In genomic region chr2:21041943-21042707, GRCh38 we compare ENCODE assay signal across 1 cellular context.
A peak's percentile ranks its signal among the peaks of the same experiment; 100 is the strongest.
TF ChIP-seq lines count a peak whose summit lies in the region.

No MANE protein-coding gene starts in this region.

TF ChIP-seq in HepG2, 621 proteins besides CTCF, POLR2A, EP300 and RAD21 (continued from another document and continues in another):
- TF ChIP-seq TFE3 (CRISPR knock-in tag; IDR thresholded peaks at IDR 0.05) (peak; percentile 85), SMC3 (IDR thresholded peaks at IDR 0.05; ENCODE audit: low read length) (peak; percentile 43; the same call in 1 of the 2 replicates), ZC3H4 (CRISPR knock-in tag; IDR thresholded peaks at IDR 0.05; ENCODE audit: borderline replicate concordance) (peak; percentile 88; the same call in 1 of the 2 replicates), ZNF350 (CRISPR knock-in tag; IDR thresholded peaks at IDR 0.05; ENCODE audit: borderline replicate concordance, low read depth) (peak; percentile 64; the same call in 1 of the 2 replicates), NFAT5 (CRISPR knock-in tag; IDR thresholded peaks at IDR 0.05) (peak; percentile 79; the same call in 1 of the 2 replicates), SMAD9 (CRISPR knock-in tag; IDR thresholded peaks at IDR 0.05) (0 out of 2 replicates have a peak, but pooled peaks have one; percentile 49), ZNF275 (CRISPR knock-in tag; IDR thresholded peaks at IDR 0.05; ENCODE audit: borderline replicate concordance) (peak; percentile 46; the same call in 1 of the 2 replicates), PRDM10 (CRISPR knock-in tag; IDR thresholded peaks at IDR 0.05; ENCODE audit: low read depth) (peak; percentile 77), CHCHD3 (CRISPR knock-in tag; IDR thresholded peaks at IDR 0.05) (peak; percentile 72; the same call in 1 of the 2 replicates), IRX3 (CRISPR knock-in tag; IDR thresholded peaks at IDR 0.05; ENCODE audit: borderline replicate concordance, low read depth) (no peak; the same call in 1 of the 2 replicates), SIX4 (CRISPR knock-in tag; IDR thresholded peaks at IDR 0.05) (peak; percentile 92; the same call in 1 of the 2 replicates), ZNF335 (CRISPR knock-in tag; IDR thresholded peaks at IDR 0.05) (0 out of 2 replicates have a peak, but pooled peaks have one; percentile 44), SNAPC2 (CRISPR knock-in tag; IDR thresholded peaks at IDR 0.05) (no peak), SYNCRIP (IDR thresholded peaks at IDR 0.05; ENCODE audit: insufficient read depth, low read depth, low read length) (no peak), SMARCC2 (IDR thresholded peaks at IDR 0.05) (no peak), ARID4A (CRISPR knock-in tag; IDR thresholded peaks at IDR 0.05; ENCODE audit: borderline replicate concordance) (peak; percentile 63), ZNF703 (CRISPR knock-in tag; IDR thresholded peaks at IDR 0.05; ENCODE audit: borderline replicate concordance) (no peak), ZNF431 (CRISPR knock-in tag; IDR thresholded peaks at IDR 0.05; ENCODE audit: borderline replicate concordance, low read depth) (no peak), SP140L (CRISPR knock-in tag; IDR thresholded peaks at IDR 0.05; ENCODE audit: borderline replicate concordance) (no peak; the same call in 1 of the 2 replicates), HMG20A (CRISPR knock-in tag; IDR thresholded peaks at IDR 0.05; ENCODE audit: borderline replicate concordance) (peak; percentile 95), ZBTB49 (CRISPR knock-in tag; IDR thresholded peaks at IDR 0.05; ENCODE audit: borderline replicate concordance) (no peak), ZFP90 (CRISPR knock-in tag; IDR thresholded peaks at IDR 0.05; ENCODE audit: borderline replicate concordance) (peak; percentile 91), SAP130 (CRISPR knock-in tag; IDR thresholded peaks at IDR 0.05; ENCODE audit: low read depth) (peak; percentile 93), SNAPC4 (CRISPR knock-in tag; IDR thresholded peaks at IDR 0.05) (no peak), RXRA (CRISPR knock-in tag; IDR thresholded peaks at IDR 0.05) (peak; percentile 85), KLF11 (CRISPR knock-in tag; IDR thresholded peaks at IDR 0.05) (no peak; the same call in 1 of the 2 replicates), MAZ (IDR thresholded peaks at IDR 0.05; ENCODE audit: borderline replicate concordance, low read depth, low read length) (peak; percentile 82), MAZ (CRISPR knock-in tag; IDR thresholded peaks at IDR 0.05; ENCODE audit: low read depth) (peak; percentile 51), ZNF724P (CRISPR knock-in tag; IDR thresholded peaks at IDR 0.05; ENCODE audit: borderline replicate concordance) (peak; percentile 86), CEBPG (CRISPR knock-in tag; IDR thresholded peaks at IDR 0.05) (peak; percentile 91), SP2 (CRISPR knock-in tag; IDR thresholded peaks at IDR 0.05) (no peak), HOXD1 (CRISPR knock-in tag; IDR thresholded peaks at IDR 0.05) (peak; percentile 86; the same call in 1 of the 2 replicates)
